In genomic region chr19:42113641-42114348, GRCh38 we compare ENCODE assay signal across 8 cellular contexts. TPM values are rescaled to one million over a fixed set of nuclear protein-coding genes. Genes with fewer than 3 reads are reported as not detected.
DNase-seq lines count a peak whose midpoint lies in the region; ATAC-seq, FAIRE-seq and TF ChIP-seq lines count a peak whose summit lies in the region.
"Had no signal": no experiment of that assay in that cellular context is flagged by ENCODE, and none has a peak within 500 bp of the region (broad histone marks: within the 10 kb centered on the region; RNA-seq: fewer than 3 reads in every experiment).

No MANE protein-coding gene starts in this region.

- H3K27me3 Mint-ChIP-seq in astrocyte (ENCODE audit: low read depth, unreplicated experiment) (no peaks in the 10 kb centered on the region), memory B cell (no peaks in the 10 kb centered on the region)
- H3K27me3 Mint-ChIP-seq: dendritic cell treated with granulocyte-macrophage colony-stimulating factor and Interleukin-4, amounts not matched to agents 40 ng/mL and 50 ng/mL, for 4 days had no signal

- H3K4me3 ChIP-seq in astrocyte (ENCODE audit: insufficient read depth, low read depth, low read length) = peak overlapping the region; percentile 24

- peaks cover 4% of the 10 kb centered on the region for H3K36me3 ChIP-seq in astrocyte (ENCODE audit: insufficient read depth, low read length)

- peak overlapping the region; percentile 69 for H3K9ac ChIP-seq in astrocyte (ENCODE audit: low read length)

- peak; percentile 83 for ATAC-seq in memory B cell (ENCODE audit: low read depth)

- POLR2A ChIA-PET in GM10248 (lab: Yijun Ruan, JAX) = interaction anchor here (1.1 to 1.3 kb wide), 2 partner anchors 85 to 130 kb away, joined by 3 read pairs; no protein-coding TSS in a partner anchor

- FAIRE-seq in astrocyte (lab: Jason Lieb, UNC) = peak; percentile 93

- DNase-seq in GM10248 (ENCODE audit: extremely low spot score) = peak; percentile 62
- peak; percentile 88 for DNase-seq in H4 (ENCODE audit: low spot score)
- peak; percentile 78 for DNase-seq in NCI-H2107 (lab: John Stamatoyannopoulos, UW)
- peak; percentile 97 for DNase-seq in astrocyte (ENCODE audit: low read depth)
- DNase-seq in memory B cell (ENCODE audit: low spot score in 2 of 2) = peak; percentile 52 to 76
- DNase-seq in central memory CD4-positive, alpha-beta T cell = no peak
- DNase-seq in ureter (ENCODE audit: low spot score) = no peak

- H4K20me1 ChIP-seq in astrocyte (ENCODE audit: insufficient read depth, low read length) = no peaks in the 10 kb centered on the region

- peak overlapping the region; percentile 96 for H3K27ac Mint-ChIP-seq in astrocyte (ENCODE audit: unreplicated experiment)
- H3K27ac Mint-ChIP-seq in memory B cell = peak overlapping the region; percentile 78
- H3K27ac Mint-ChIP-seq: dendritic cell treated with granulocyte-macrophage colony-stimulating factor and Interleukin-4, amounts not matched to agents 40 ng/mL and 50 ng/mL, for 4 days had no signal

- peak overlapping the region; percentile 37 for H2AFZ ChIP-seq in astrocyte (ENCODE audit: low read depth, low read length)

- no peaks in the 10 kb centered on the region for H3K9me3 ChIP-seq in astrocyte (ENCODE audit: insufficient read depth, low read depth, low read length)

- H3K27me3 ChIP-seq in astrocyte (ENCODE audit: insufficient read depth, low read length) = no peaks in the 10 kb centered on the region

- peak overlapping the region; percentile 87 for H3K27ac ChIP-seq in astrocyte (ENCODE audit: low read depth, low read length)

- H3K9me3 Mint-ChIP-seq in astrocyte (ENCODE audit: unreplicated experiment) (no peaks in the 10 kb centered on the region), memory B cell (no peaks in the 10 kb centered on the region)
- H3K9me3 Mint-ChIP-seq: dendritic cell treated with granulocyte-macrophage colony-stimulating factor and Interleukin-4, amounts not matched to agents 40 ng/mL and 50 ng/mL, for 4 days had no signal

- peaks cover 48% of the 10 kb centered on the region for H3K4me1 ChIP-seq in astrocyte (ENCODE audit: insufficient read depth, low read length)

- no peak for TF ChIP-seq CTCF in GM10248 (IDR thresholded peaks at IDR 0.05; ENCODE audit: control extremely low read depth, extremely low read depth, low read depth, missing control alignments)
- TF ChIP-seq CTCF in astrocyte (IDR thresholded peaks at IDR 0.05; ENCODE audit: insufficient read depth, low read depth, low read length) = peak; percentile 24

- H3K79me2 ChIP-seq in astrocyte (ENCODE audit: insufficient read depth, low read length) = no peaks in the 10 kb centered on the region

- peak overlapping the region; percentile 75 for H3K4me2 ChIP-seq in astrocyte (ENCODE audit: low read length)

- CTCF ChIA-PET in GM10248 (lab: Yijun Ruan, JAX) = interaction anchor here (0.6 to 4.5 kb wide), 14 partner anchors 10 to 306 kb away, joined by 3 to 34 read pairs (median 4); partner anchors contain the start of gene POU2F2

- H3K36me3 Mint-ChIP-seq in astrocyte (ENCODE audit: low read depth, unreplicated experiment) (peaks cover 2% of the 10 kb centered on the region), memory B cell (peaks cover 38% of the 10 kb centered on the region)

- H3K4me3 Mint-ChIP-seq in astrocyte (ENCODE audit: unreplicated experiment) (peak overlapping the region; percentile 58), memory B cell (peak overlapping the region; percentile 85)
- H3K4me3 Mint-ChIP-seq: dendritic cell treated with granulocyte-macrophage colony-stimulating factor and Interleukin-4, amounts not matched to agents 40 ng/mL and 50 ng/mL, for 4 days had no signal

- H3K4me1 Mint-ChIP-seq in astrocyte (ENCODE audit: low read depth, unreplicated experiment) (peaks cover 53% of the 10 kb centered on the region), memory B cell (peaks cover 64% of the 10 kb centered on the region)

RNA-seq across cellular contexts. Expression of gene POU2F2, which starts 18.5 kb away (rescaled TPM):
- total RNA-seq in H4 (2014; rRNA removed; shearing (Covaris generic)) = 0.02 TPM in 1 of 2 replicates, not detected in the other
- 7.7 and 8.3 TPM in 2 replicates for total RNA-seq in astrocyte
- 5.3 TPM for total RNA-seq in ureter

RNA-seq across cellular contexts. Expression of gene ZNF574, which starts 37.8 kb away (rescaled TPM):
- 11.8 and 15.8 TPM in 2 replicates for total RNA-seq in H4 (2014; rRNA removed; shearing (Covaris generic))
- total RNA-seq in astrocyte = 20.0 and 20.2 TPM in 2 replicates
- total RNA-seq in ureter = 18.7 TPM

RNA-seq across cellular contexts. Expression of gene GRIK5, which starts 43.8 kb away (rescaled TPM):
- 0.12 TPM in 1 of 2 replicates, not detected in the other for total RNA-seq in H4 (2014; rRNA removed; shearing (Covaris generic))
- total RNA-seq in astrocyte = 9.2 and 12.1 TPM in 2 replicates
- 6.9 TPM for total RNA-seq in ureter

Comparison
In these comparisons a context has a peak if more than half of its experiments do, and no peak if none do; other contexts are left out.
1. DNase-seq: peak in GM10248 (single experiment), H4 (single experiment), NCI-H2107 (single experiment), astrocyte (single experiment) and memory B cell (2 of 2); none in central memory CD4-positive, alpha-beta T cell (single experiment) and ureter (single experiment).